23 cellular contexts compared by ENCODE assay signal in genomic region chr7:157651366-157652160, GRCh38.
"Had no signal": no experiment of that assay in that cellular context is flagged by ENCODE, and none has a peak within 500 bp of the region (broad histone marks: within the 10 kb centered on the region; RNA-seq: fewer than 3 reads in every experiment).

No MANE protein-coding gene starts in this region.

- DNase-seq: activated CD4-positive, alpha-beta T cell treated with anti-CD3 and anti-CD28 coated beads for 48 hours; activated CD4-positive, alpha-beta T cell treated with anti-CD3 and anti-CD28 coated beads, Interleukin-2, amount 50 U/mL, for 48 hours; activated CD4-positive, CD25-positive, alpha-beta regulatory T cell treated with anti-CD3 and anti-CD28 coated beads, Interleukin-2, amount 50 U/mL, for 72 hours; activated CD8-positive, alpha-beta memory T cell treated with anti-CD3 and anti-CD28 coated beads, Interleukin-2, amount 10 ng/mL, durations not matched to agents 7 days and 5 days; activated effector memory CD4-positive, alpha-beta T cell treated with anti-CD3 and anti-CD28 coated beads, Interleukin-2, amount 50 U/mL, for 16 hours; activated naive CD4-positive, alpha-beta T cell treated with Interleukin-2 at 50 U/mL for 16 hours; activated T-cell treated with anti-CD3 and anti-CD28 coated beads, Interleukin-2, amount 50 U/mL, for 4 hours; brain microvascular endothelial cell; Kasumi-1; KBM-7; NCI-H1105 treated with DMSO at 0.1 percent for 48 hours; NCI-H1436 treated with DMSO at 0.1 percent for 48 hours; NCI-H187; NCI-H2081; NCI-H446; NCI-H524; PC-3; SHP77 treated with DMSO at 0.1 percent for 48 hours; T-helper 9 cell had no signal

- H3K4me3 ChIP-seq: cardiac muscle cell had no signal

- H3K9me3 Mint-ChIP-seq: activated naive CD4-positive, alpha-beta T cell treated with anti-CD3 and anti-CD28 coated beads, Interleukin-2, amount 50 U/mL, for 72 hours; activated T-cell treated with anti-CD3 and anti-CD28 coated beads, Interleukin-2, amount 50 U/mL, for 4 hours; T-helper 1 cell treated with Interleukin-12 subunit alpha and Interleukin-12 subunit beta and Interleukin-4 antibody, amounts not matched to agents 30 μg/mL and 1 μg/mL, for 36 hours had no signal

- H3K27me3 Mint-ChIP-seq: activated CD8-positive, alpha-beta memory T cell treated with anti-CD3 and anti-CD28 coated beads, Interleukin-2, amount 10 ng/mL, durations not matched to agents 7 days and 5 days had no signal

- H3K4me1 Mint-ChIP-seq: activated CD8-positive, alpha-beta memory T cell treated with anti-CD3 and anti-CD28 coated beads, Interleukin-2, amount 10 ng/mL, durations not matched to agents 7 days and 5 days; WTC11 had no signal

- H3K27me3 ChIP-seq: brain microvascular endothelial cell, cardiac muscle cell had no signal

- H3K4me3 Mint-ChIP-seq: activated CD8-positive, alpha-beta memory T cell treated with anti-CD3 and anti-CD28 coated beads, Interleukin-2, amount 10 ng/mL, durations not matched to agents 7 days and 5 days; activated T-cell treated with anti-CD3 and anti-CD28 coated beads, Interleukin-2, amount 50 U/mL, for 4 hours; T-helper 1 cell treated with Interleukin-12 subunit alpha and Interleukin-12 subunit beta and Interleukin-4 antibody, amounts not matched to agents 30 μg/mL and 1 μg/mL, for 36 hours; WTC11 had no signal

- H3K27ac ChIP-seq: brain microvascular endothelial cell, cardiac muscle cell had no signal

- ATAC-seq: activated CD8-positive, alpha-beta memory T cell treated with anti-CD3 and anti-CD28 coated beads, Interleukin-2, amount 10 ng/mL, durations not matched to agents 7 days and 5 days; activated naive CD4-positive, alpha-beta T cell treated with anti-CD3 and anti-CD28 coated beads, Interleukin-2, amount 50 U/mL, for 72 hours; activated T-cell treated with anti-CD3 and anti-CD28 coated beads, Interleukin-2, amount 50 U/mL, for 4 hours; PC-3; WTC11 had no signal

- H3K36me3 ChIP-seq: brain microvascular endothelial cell, cardiac muscle cell had no signal

- H3K27ac Mint-ChIP-seq: activated CD8-positive, alpha-beta memory T cell treated with anti-CD3 and anti-CD28 coated beads, Interleukin-2, amount 10 ng/mL, durations not matched to agents 7 days and 5 days; activated naive CD4-positive, alpha-beta T cell treated with anti-CD3 and anti-CD28 coated beads, Interleukin-2, amount 50 U/mL, for 72 hours; T-helper 1 cell treated with Interleukin-12 subunit alpha and Interleukin-12 subunit beta and Interleukin-4 antibody, amounts not matched to agents 30 μg/mL and 1 μg/mL, for 36 hours; WTC11 had no signal

- H3K36me3 Mint-ChIP-seq: activated CD8-positive, alpha-beta memory T cell treated with anti-CD3 and anti-CD28 coated beads, Interleukin-2, amount 10 ng/mL, durations not matched to agents 7 days and 5 days; activated naive CD4-positive, alpha-beta T cell treated with anti-CD3 and anti-CD28 coated beads, Interleukin-2, amount 50 U/mL, for 72 hours had no signal
